Comparison of ENCODE assay signal across 1 cellular context in genomic region chr1:154272217-154272998, GRCh38.
TF ChIP-seq lines count a peak whose summit lies in the region.

Gene HAX1 (plus strand): TSS chr1:154272629. CDS start chr1:154272724, 95 bp downstream.

TF ChIP-seq in K562, 482 proteins besides CTCF, POLR2A, EP300 and RAD21 (continued from another document and continues in another):
- TF ChIP-seq UBTF (IDR thresholded peaks at IDR 0.05; ENCODE audit: borderline replicate concordance in 1 of 2, low read depth in 2 of 2, low read length in 2 of 2) (0 out of 4 replicates have a peak, but pooled peaks of 1 of the 2 experiments have one; percentile 35), CBX8 (IDR thresholded peaks at IDR 0.05; ENCODE audit: borderline replicate concordance, extremely low read depth, low read depth, low read length, poor library complexity, severe bottlenecking) (no peak), JUN (IDR thresholded peaks at IDR 0.05; ENCODE audit: borderline replicate concordance, low read depth, low read length) (peak; percentile 62; the same call in 1 of the 2 replicates), JUN (CRISPR knock-in tag; IDR thresholded peaks at IDR 0.05; ENCODE audit: borderline replicate concordance) (no peak; the same call in 1 of the 2 replicates), CUX1 (CRISPR knock-in tag; IDR thresholded peaks at IDR 0.05) (no peak), HOMEZ (CRISPR knock-in tag; IDR thresholded peaks at IDR 0.05) (no peak), ZBTB43 (CRISPR knock-in tag; IDR thresholded peaks at IDR 0.05) (no peak), ZNF384 (IDR thresholded peaks at IDR 0.05; ENCODE audit: low read depth, low read length) (no peak), NRF1 (conservative IDR thresholded peaks at IDR 0.05 in 1 of 2, IDR thresholded peaks at IDR 0.05 in 1 of 2) (peak; percentile 93 to 94), FOXA1 (IDR thresholded peaks at IDR 0.05; ENCODE audit: borderline replicate concordance) (no peak), TFAP4 (CRISPR knock-in tag; IDR thresholded peaks at IDR 0.05; ENCODE audit: borderline replicate concordance) (peak; percentile 79), NR1H2 (CRISPR knock-in tag; IDR thresholded peaks at IDR 0.05) (no peak), ZNF212 (CRISPR knock-in tag; IDR thresholded peaks at IDR 0.05) (no peak), ZBTB8A (IDR thresholded peaks at IDR 0.05; ENCODE audit: partially characterized antibody) (no peak), TAL1 (IDR thresholded peaks at IDR 0.05) (no peak; the same call in 1 of the 2 replicates), TGIF2 (CRISPR knock-in tag; IDR thresholded peaks at IDR 0.05) (no peak), MYC (IDR thresholded peaks at IDR 0.05; ENCODE audit: low read depth, low read length) (peak; percentile 59; the same call in 1 of the 2 replicates), MYC (CRISPR knock-in tag; IDR thresholded peaks at IDR 0.05; ENCODE audit: borderline replicate concordance, low read depth) (peak; percentile 58; the same call in 1 of the 2 replicates), ZNF274 (IDR thresholded peaks at IDR 0.05; ENCODE audit: borderline replicate concordance, low read depth, low read length) (no peak), MCM5 (IDR thresholded peaks at IDR 0.05; ENCODE audit: low read depth) (no peak), ZNF740 (CRISPR knock-in tag; IDR thresholded peaks at IDR 0.05) (no peak), ZNF740 (tag; IDR thresholded peaks at IDR 0.05) (no peak), ZNF696 (CRISPR knock-in tag; conservative IDR thresholded peaks at IDR 0.05) (no peak), ZNF395 (CRISPR knock-in tag; IDR thresholded peaks at IDR 0.05) (no peak), ZNF408 (CRISPR knock-in tag; IDR thresholded peaks at IDR 0.05; ENCODE audit: low read depth) (no peak), NELFE (IDR thresholded peaks at IDR 0.05; ENCODE audit: insufficient read depth, insufficient read length) (no peak), ZNF76 (CRISPR knock-in tag; IDR thresholded peaks at IDR 0.05; ENCODE audit: borderline replicate concordance) (no peak), CHAMP1 (IDR thresholded peaks at IDR 0.05) (no peak), FUS (optimal IDR thresholded peaks at IDR 0.05; ENCODE audit: low read depth, low read length) (no peak), TEAD4 (IDR thresholded peaks at IDR 0.05; ENCODE audit: low read length) (peak; percentile 43; the same call in 1 of the 2 replicates), TEAD4 (CRISPR knock-in tag; IDR thresholded peaks at IDR 0.05; ENCODE audit: borderline replicate concordance) (no peak), HEY1 (CRISPR knock-in tag; IDR thresholded peaks at IDR 0.05; ENCODE audit: borderline replicate concordance) (0 out of 2 replicates have a peak, but pooled peaks have one; percentile 49), ZFP30 (CRISPR knock-in tag; IDR thresholded peaks at IDR 0.05; ENCODE audit: borderline replicate concordance) (no peak), SMARCB1 (IDR thresholded peaks at IDR 0.05; ENCODE audit: insufficient read length, low read depth) (no peak), ZNF639 (CRISPR knock-in tag; conservative IDR thresholded peaks at IDR 0.05 in 1 of 2, IDR thresholded peaks at IDR 0.05 in 1 of 2) (no peak), ZMIZ1 (IDR thresholded peaks at IDR 0.05; ENCODE audit: low read depth in 2 of 2, low read length in 2 of 2) (peak in 1 of 2 experiments; percentile 69; a peak in 2 of 4 replicates), CREBBP (IDR thresholded peaks at IDR 0.05; ENCODE audit: low read depth, low read length) (no peak)
